Comparison of ENCODE assay signal across 8 cellular contexts in genomic region chr9:105693435-105694275, GRCh38. TPM values are rescaled to one million over a fixed set of nuclear protein-coding genes. Genes with fewer than 3 reads are reported as not detected.
DNase-seq lines count a peak whose midpoint lies in the region; ATAC-seq and TF ChIP-seq lines count a peak whose summit lies in the region.

No MANE protein-coding gene starts in this region.

- H3K27ac Mint-ChIP-seq in CD8-positive, alpha-beta T cell = peak overlapping the region; percentile 73

- intact Hi-C loops in CD8-positive, alpha-beta T cell (cut with DNase I, micrococcal nuclease) = loop anchor here (1.0 to 10.0 kb wide), 9 partner anchors 136 to 1591 kb away; partner anchors contain the start of genes RAD23B (in 2 of the 2), FKTN (in 1 of the 2), FSD1L (in 1 of the 2) and NIPSNAP3A (in 1 of the 2)
- intact Hi-C loops in OCI-LY7 (cut with micrococcal nuclease; ENCODE audit: unreplicated experiment) = loop anchor here (10.0 kb wide), 1 partner anchor 949 kb away; the partner anchor contains the start of gene NIPSNAP3A
- intact Hi-C loops in colonic mucosa (cut with DNase I) = no loop called here

- no peaks in the 10 kb centered on the region for H3K36me3 Mint-ChIP-seq in CD8-positive, alpha-beta T cell

- TF ChIP-seq CTCF in CD8-positive, alpha-beta T cell (IDR thresholded peaks at IDR 0.05) = no peak
- TF ChIP-seq CTCF in OCI-LY7 (conservative IDR thresholded peaks at IDR 0.05; ENCODE audit: low read length) (no peak), colonic mucosa (IDR thresholded peaks at IDR 0.05) (no peak)

- ATAC-seq in CD8-positive, alpha-beta T cell = peak; percentile 2
- ATAC-seq in GM18868 (IDR thresholded peaks at IDR 0.05; ENCODE audit: unreplicated experiment) (peak; percentile 34), HG03064 (IDR thresholded peaks at IDR 0.05; ENCODE audit: low read depth, unreplicated experiment) (peak; percentile 35)

- peak overlapping the region; percentile 69 for H3K4me3 ChIP-seq in CD8-positive, alpha-beta T cell (ENCODE audit: low read depth, low read length)
- H3K4me3 ChIP-seq in OCI-LY7 (ENCODE audit: low read depth, low read length, poor library complexity, severe bottlenecking) = peak overlapping the region; percentile 84
- H3K4me3 ChIP-seq in colonic mucosa = peak overlapping the region; percentile 69
- peak overlapping the region; percentile 57 to 64 for H3K4me3 ChIP-seq in muscle layer of colon (ENCODE audit: low read depth in 1 of 2, low read length in 2 of 2)

- H3K4me1 Mint-ChIP-seq in CD8-positive, alpha-beta T cell (ENCODE audit: low read depth) = peaks cover 27% of the 10 kb centered on the region

- H3K9me3 Mint-ChIP-seq in CD8-positive, alpha-beta T cell = no peaks in the 10 kb centered on the region

- DNase-seq in CD8-positive, alpha-beta T cell = no peak
- peak; percentile 31 for DNase-seq in OCI-LY7 (ENCODE audit: low spot score)
- no peak for DNase-seq in colonic mucosa
- no peak for DNase-seq in NCI-H146 (lab: John Stamatoyannopoulos, UW)
- no peak for DNase-seq in NCI-H226

- no peaks in the 10 kb centered on the region for H3K9me2 ChIP-seq in OCI-LY7 (ENCODE audit: insufficient read depth, low read length)

- peak overlapping the region; percentile 90 for H3K4me3 Mint-ChIP-seq in CD8-positive, alpha-beta T cell

- H3K4me1 ChIP-seq in CD8-positive, alpha-beta T cell (ENCODE audit: insufficient read depth, low read length) = peaks cover 15% of the 10 kb centered on the region
- H3K4me1 ChIP-seq in OCI-LY7 (ENCODE audit: insufficient read depth, low read length, poor library complexity, severe bottlenecking) (peaks cover 19% of the 10 kb centered on the region), colonic mucosa (no peaks in the 10 kb centered on the region), muscle layer of colon (ENCODE audit: insufficient read depth, low read length) (peaks cover 5% of the 10 kb centered on the region)

- CTCF ChIA-PET in CD8-positive, alpha-beta T cell (lab: Charles Lee) = interaction anchor here (0.7 kb wide), 1 partner anchor 20 kb away, joined by 3 read pairs; no protein-coding TSS in a partner anchor
- CTCF ChIA-PET in OCI-LY7 (lab: Charles Lee; ENCODE audit: unreplicated experiment) = no interaction called here

- H3K9ac ChIP-seq in colonic mucosa (ENCODE audit: low read depth in 2 of 2, low read length in 2 of 2) = peak overlapping the region in 1 of 2 donors; percentile 71
- no peak overlapping the region for H3K9ac ChIP-seq in muscle layer of colon (ENCODE audit: low read length)

- H3K79me2 ChIP-seq in OCI-LY7 (ENCODE audit: insufficient read depth, low read depth, low read length) = peaks cover 15% of the 10 kb centered on the region; the same call in 1 of the 2 replicates

- H2AFZ ChIP-seq in OCI-LY7 (ENCODE audit: low read length) = peak overlapping the region; percentile 99

- peaks cover 33% of the 10 kb centered on the region for H3K27me3 Mint-ChIP-seq in CD8-positive, alpha-beta T cell (ENCODE audit: low read depth)

- no peaks in the 10 kb centered on the region for H3K27me3 ChIP-seq in CD8-positive, alpha-beta T cell (ENCODE audit: insufficient read depth, low read length)
- H3K27me3 ChIP-seq in colonic mucosa (peaks cover 3% of the 10 kb centered on the region), muscle layer of colon (ENCODE audit: control insufficient read depth in 1 of 2, insufficient read depth in 2 of 2, low read length in 2 of 2) (peaks cover 0 to 7% of the 10 kb centered on the region in 2 donors)

- H3K36me3 ChIP-seq in CD8-positive, alpha-beta T cell (ENCODE audit: insufficient read depth, low read length) = no peaks in the 10 kb centered on the region
- no peaks in the 10 kb centered on the region for H3K36me3 ChIP-seq in OCI-LY7 (ENCODE audit: insufficient read depth, low read length)
- no peaks in the 10 kb centered on the region for H3K36me3 ChIP-seq in colonic mucosa
- no peaks in the 10 kb centered on the region for H3K36me3 ChIP-seq in muscle layer of colon (ENCODE audit: insufficient read depth, low read length)

- BruUV-seq in OCI-LY7 (replicated peaks; lab: Mats Ljungman, UMichigan) = no TSS peak

- POLR2A ChIA-PET in CD8-positive, alpha-beta T cell (lab: Charles Lee) = interaction anchor here (0.6 kb wide), 1 partner anchor 11 kb away, joined by 4 read pairs; no protein-coding TSS in a partner anchor
- POLR2A ChIA-PET in OCI-LY7 (lab: Charles Lee) = interaction anchor here (0.6 to 1.4 kb wide), 10 partner anchors 11 to 135 kb away, joined by 3 to 7 read pairs (median 3); no protein-coding TSS in a partner anchor

- H3K4me2 ChIP-seq in OCI-LY7 (ENCODE audit: low read length) = peak overlapping the region; percentile 95

- no peak overlapping the region for H3K27ac ChIP-seq in CD8-positive, alpha-beta T cell (ENCODE audit: low read depth, low read length)
- H3K27ac ChIP-seq in OCI-LY7 (ENCODE audit: low read depth, low read length, poor library complexity, severe bottlenecking) (no peak overlapping the region), colonic mucosa (no peak overlapping the region), muscle layer of colon (ENCODE audit: low read depth, low read length) (no peak overlapping the region)

- H3K9me3 ChIP-seq in CD8-positive, alpha-beta T cell (ENCODE audit: low read length) = no peaks in the 10 kb centered on the region
- H3K9me3 ChIP-seq in OCI-LY7 (ENCODE audit: low read length) (no peaks in the 10 kb centered on the region), colonic mucosa (no peaks in the 10 kb centered on the region), muscle layer of colon (ENCODE audit: low read length) (no peaks in the 10 kb centered on the region)

- H4K20me1 ChIP-seq in OCI-LY7 (ENCODE audit: insufficient read depth, low read length) = peaks cover 11% of the 10 kb centered on the region; the same call in 1 of the 2 replicates

RNA-seq across cellular contexts. Expression of gene TMEM38B, which starts 0.7 kb away (rescaled TPM):
- total RNA-seq in CD8-positive, alpha-beta T cell = 10 to 100 TPM in 1 of 2 experiments, 1 to 10 TPM in 1; 9.5 to 14.1 TPM
- 11.9 and 15.9 TPM in 2 replicates for total RNA-seq in OCI-LY7 (2014; rRNA removed; shearing (Covaris generic))
- total RNA-seq in OCI-LY7 (2022) (22.5 and 23.1 TPM in 2 replicates), colonic mucosa (10 to 100 TPM; 28.5 to 38.2 TPM)

RNA-seq across cellular contexts. Expression of gene TAL2, which starts 31.4 kb away (rescaled TPM):
- not detected for total RNA-seq in CD8-positive, alpha-beta T cell
- not detected in 2 replicates for total RNA-seq in OCI-LY7 (2014; rRNA removed; shearing (Covaris generic))
- total RNA-seq in OCI-LY7 (2022) (not detected in 2 replicates), colonic mucosa (not detected)
